1 cellular context compared by ENCODE assay signal in the genomic region with DNA sequence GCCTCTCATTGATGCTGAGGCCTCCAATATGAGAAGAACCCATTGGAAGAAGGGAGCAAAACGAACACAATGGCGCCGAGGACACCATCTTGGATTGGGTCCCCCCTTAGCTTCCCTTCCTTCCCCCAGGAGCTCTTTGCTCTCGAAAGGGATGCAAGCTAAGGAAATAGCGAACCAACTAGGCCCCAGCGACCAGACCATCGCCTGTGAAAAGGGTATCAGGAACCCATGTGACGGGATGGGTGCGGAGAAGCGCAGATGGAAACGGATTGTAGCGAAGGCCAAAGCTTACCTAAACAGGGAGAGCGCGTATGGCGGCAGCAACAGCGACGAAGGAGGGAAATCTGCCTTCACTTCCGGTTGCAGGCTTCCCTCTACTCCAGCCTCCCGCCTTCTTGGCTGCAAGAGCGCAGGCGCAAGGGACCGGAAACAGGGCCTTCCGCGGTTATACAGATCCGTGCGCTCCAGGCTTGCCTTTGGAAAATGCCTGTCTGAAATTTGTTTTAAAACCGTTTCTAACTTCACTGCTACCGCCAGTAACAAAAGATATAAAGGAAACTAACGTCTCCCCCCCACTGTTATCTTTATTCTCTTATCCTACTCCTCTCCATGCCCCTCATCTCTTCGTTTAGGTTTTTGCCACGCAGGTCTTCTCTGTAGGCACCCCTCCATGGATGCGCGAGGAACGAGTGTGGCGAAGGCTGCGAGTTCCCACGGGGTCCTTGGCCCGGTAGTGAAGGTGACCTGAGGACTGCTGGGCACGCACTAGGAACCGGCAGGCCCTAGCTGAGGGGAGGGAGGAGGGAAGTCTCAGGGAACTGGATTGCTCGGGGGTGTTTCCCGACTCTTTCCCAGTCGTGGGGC.
TF ChIP-seq lines count a peak whose summit lies in the region.

A gene (minus strand): TSS at position 346 of the 864 bp plus-strand sequence. CDS start 1,471 bp downstream, outside the sequence.

TF ChIP-seq in K562, 482 proteins besides CTCF, POLR2A, EP300 and RAD21 (continued from another document and continues in another):
- TF ChIP-seq, protein P1, sequence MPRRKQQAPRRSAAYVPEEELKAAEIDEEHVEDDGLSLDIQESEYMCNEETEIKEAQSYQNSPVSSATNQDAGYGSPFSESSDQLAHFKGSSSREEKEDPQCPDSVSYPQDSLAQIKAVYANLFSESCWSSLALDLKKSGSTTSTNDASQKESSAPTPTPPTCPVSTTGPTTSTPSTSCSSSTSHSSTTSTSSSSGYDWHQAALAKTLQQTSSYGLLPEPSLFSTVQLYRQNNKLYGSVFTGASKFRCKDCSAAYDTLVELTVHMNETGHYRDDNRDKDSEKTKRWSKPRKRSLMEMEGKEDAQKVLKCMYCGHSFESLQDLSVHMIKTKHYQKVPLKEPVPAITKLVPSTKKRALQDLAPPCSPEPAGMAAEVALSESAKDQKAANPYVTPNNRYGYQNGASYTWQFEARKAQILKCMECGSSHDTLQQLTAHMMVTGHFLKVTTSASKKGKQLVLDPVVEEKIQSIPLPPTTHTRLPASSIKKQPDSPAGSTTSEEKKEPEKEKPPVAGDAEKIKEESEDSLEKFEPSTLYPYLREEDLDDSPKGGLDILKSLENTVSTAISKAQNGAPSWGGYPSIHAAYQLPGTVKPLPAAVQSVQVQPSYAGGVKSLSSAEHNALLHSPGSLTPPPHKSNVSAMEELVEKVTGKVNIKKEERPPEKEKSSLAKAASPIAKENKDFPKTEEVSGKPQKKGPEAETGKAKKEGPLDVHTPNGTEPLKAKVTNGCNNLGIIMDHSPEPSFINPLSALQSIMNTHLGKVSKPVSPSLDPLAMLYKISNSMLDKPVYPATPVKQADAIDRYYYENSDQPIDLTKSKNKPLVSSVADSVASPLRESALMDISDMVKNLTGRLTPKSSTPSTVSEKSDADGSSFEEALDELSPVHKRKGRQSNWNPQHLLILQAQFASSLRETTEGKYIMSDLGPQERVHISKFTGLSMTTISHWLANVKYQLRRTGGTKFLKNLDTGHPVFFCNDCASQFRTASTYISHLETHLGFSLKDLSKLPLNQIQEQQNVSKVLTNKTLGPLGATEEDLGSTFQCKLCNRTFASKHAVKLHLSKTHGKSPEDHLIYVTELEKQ (CRISPR knock-in tag; IDR thresholded peaks at IDR 0.05): no peak
- TF ChIP-seq TRIM24 (IDR thresholded peaks at IDR 0.05) (peak in 1 of 2 experiments; percentile 92; a peak in 3 of 4 replicates), ZBED1 (IDR thresholded peaks at IDR 0.05) (0 out of 2 replicates have a peak, but pooled peaks have one; percentile 30), ZNF75A (CRISPR knock-in tag; IDR thresholded peaks at IDR 0.05) (peak; percentile 45; the same call in 1 of the 2 replicates), RUNX1 (IDR thresholded peaks at IDR 0.05; ENCODE audit: low read depth) (0 out of 2 replicates have a peak, but pooled peaks have one; percentile 22), ZNF124 (CRISPR knock-in tag; IDR thresholded peaks at IDR 0.05) (no peak), ZBTB17 (CRISPR knock-in tag; IDR thresholded peaks at IDR 0.05) (peak; percentile 77; the same call in 1 of the 2 replicates), L3MBTL2 (IDR thresholded peaks at IDR 0.05) (peak; percentile 94), NFYB (IDR thresholded peaks at IDR 0.05; ENCODE audit: extremely low read depth, insufficient read length) (peak; percentile 3), ZNF696 (CRISPR knock-in tag; conservative IDR thresholded peaks at IDR 0.05) (no peak), ZNF324 (CRISPR knock-in tag; IDR thresholded peaks at IDR 0.05) (no peak), ZNF311 (CRISPR knock-in tag; IDR thresholded peaks at IDR 0.05) (no peak), NELFE (IDR thresholded peaks at IDR 0.05; ENCODE audit: insufficient read depth, insufficient read length) (no peak), CREM (IDR thresholded peaks at IDR 0.05; ENCODE audit: low read depth) (peak; percentile 65; the same call in 1 of the 2 replicates), ZNF347 (CRISPR knock-in tag; IDR thresholded peaks at IDR 0.05; ENCODE audit: low read depth) (no peak), NCOR1 (IDR thresholded peaks at IDR 0.05) (peak; percentile 59), CEBPB (tag; IDR thresholded peaks at IDR 0.05) (no peak), JUN (IDR thresholded peaks at IDR 0.05; ENCODE audit: borderline replicate concordance, low read depth, low read length) (peak; percentile 9; the same call in 1 of the 2 replicates), JUN (CRISPR knock-in tag; IDR thresholded peaks at IDR 0.05; ENCODE audit: borderline replicate concordance) (peak; percentile 44; the same call in 1 of the 2 replicates), MTA2 (IDR thresholded peaks at IDR 0.05; ENCODE audit: low read depth) (peak; percentile 34; the same call in 1 of the 2 replicates), ZNF408 (CRISPR knock-in tag; IDR thresholded peaks at IDR 0.05; ENCODE audit: low read depth) (no peak), PHB (CRISPR knock-in tag; IDR thresholded peaks at IDR 0.05) (0 out of 2 replicates have a peak, but pooled peaks have one; percentile 66), POLR2AphosphoS2 (IDR thresholded peaks at IDR 0.05; ENCODE audit: low read length) (no peak), CHD1 (IDR thresholded peaks at IDR 0.05; ENCODE audit: low read length) (peak; percentile 34), NR4A1 (CRISPR knock-in tag; IDR thresholded peaks at IDR 0.05) (peak; percentile 65; the same call in 1 of the 2 replicates), NR4A1 (tag; IDR thresholded peaks at IDR 0.05) (peak; percentile 73; the same call in 1 of the 2 replicates), KLF16 (IDR thresholded peaks at IDR 0.05) (no peak), ZBTB7A (IDR thresholded peaks at IDR 0.05; ENCODE audit: borderline replicate concordance, control insufficient read depth, low read depth, low read length) (no peak), FIP1L1 (IDR thresholded peaks at IDR 0.05; ENCODE audit: low read depth, low read length, poor library complexity, severe bottlenecking) (no peak), ZNF431 (CRISPR knock-in tag; IDR thresholded peaks at IDR 0.05) (no peak), EHMT2 (IDR thresholded peaks at IDR 0.05) (peak; percentile 58; the same call in 1 of the 2 replicates), ZNF436 (CRISPR knock-in tag; IDR thresholded peaks at IDR 0.05) (peak; percentile 80; the same call in 1 of the 2 replicates), GATAD2A (IDR thresholded peaks at IDR 0.05) (peak; percentile 95), DDX20 (tag; IDR thresholded peaks at IDR 0.05; ENCODE audit: low read depth) (no peak), ZNF316 (IDR thresholded peaks at IDR 0.05) (peak; percentile 73), ZNF217 (CRISPR knock-in tag; IDR thresholded peaks at IDR 0.05) (no peak), JUNB (CRISPR knock-in tag; conservative IDR thresholded peaks at IDR 0.05) (no peak), ZNF175 (CRISPR knock-in tag; IDR thresholded peaks at IDR 0.05; ENCODE audit: low read depth) (no peak)
- TF ChIP-seq, protein P2, sequence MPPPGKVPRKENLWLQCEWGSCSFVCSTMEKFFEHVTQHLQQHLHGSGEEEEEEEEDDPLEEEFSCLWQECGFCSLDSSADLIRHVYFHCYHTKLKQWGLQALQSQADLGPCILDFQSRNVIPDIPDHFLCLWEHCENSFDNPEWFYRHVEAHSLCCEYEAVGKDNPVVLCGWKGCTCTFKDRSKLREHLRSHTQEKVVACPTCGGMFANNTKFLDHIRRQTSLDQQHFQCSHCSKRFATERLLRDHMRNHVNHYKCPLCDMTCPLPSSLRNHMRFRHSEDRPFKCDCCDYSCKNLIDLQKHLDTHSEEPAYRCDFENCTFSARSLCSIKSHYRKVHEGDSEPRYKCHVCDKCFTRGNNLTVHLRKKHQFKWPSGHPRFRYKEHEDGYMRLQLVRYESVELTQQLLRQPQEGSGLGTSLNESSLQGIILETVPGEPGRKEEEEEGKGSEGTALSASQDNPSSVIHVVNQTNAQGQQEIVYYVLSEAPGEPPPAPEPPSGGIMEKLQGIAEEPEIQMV (tag; conservative IDR thresholded peaks at IDR 0.05; ENCODE audit: low read depth): no peak
- TF ChIP-seq, protein P3, sequence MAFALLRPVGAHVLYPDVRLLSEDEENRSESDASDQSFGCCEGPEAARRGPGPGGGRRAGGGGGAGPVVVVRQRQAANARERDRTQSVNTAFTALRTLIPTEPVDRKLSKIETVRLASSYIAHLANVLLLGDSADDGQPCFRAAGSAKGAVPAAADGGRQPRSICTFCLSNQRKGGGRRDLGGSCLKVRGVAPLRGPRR (CRISPR knock-in tag; IDR thresholded peaks at IDR 0.05): peak; percentile 67
- TF ChIP-seq, protein P4, sequence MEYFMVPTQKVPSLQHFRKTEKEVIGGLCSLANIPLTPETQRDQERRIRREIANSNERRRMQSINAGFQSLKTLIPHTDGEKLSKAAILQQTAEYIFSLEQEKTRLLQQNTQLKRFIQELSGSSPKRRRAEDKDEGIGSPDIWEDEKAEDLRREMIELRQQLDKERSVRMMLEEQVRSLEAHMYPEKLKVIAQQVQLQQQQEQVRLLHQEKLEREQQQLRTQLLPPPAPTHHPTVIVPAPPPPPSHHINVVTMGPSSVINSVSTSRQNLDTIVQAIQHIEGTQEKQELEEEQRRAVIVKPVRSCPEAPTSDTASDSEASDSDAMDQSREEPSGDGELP (CRISPR knock-in tag; IDR thresholded peaks at IDR 0.05; ENCODE audit: borderline replicate concordance): peak; percentile 72
- TF ChIP-seq, protein P5, sequence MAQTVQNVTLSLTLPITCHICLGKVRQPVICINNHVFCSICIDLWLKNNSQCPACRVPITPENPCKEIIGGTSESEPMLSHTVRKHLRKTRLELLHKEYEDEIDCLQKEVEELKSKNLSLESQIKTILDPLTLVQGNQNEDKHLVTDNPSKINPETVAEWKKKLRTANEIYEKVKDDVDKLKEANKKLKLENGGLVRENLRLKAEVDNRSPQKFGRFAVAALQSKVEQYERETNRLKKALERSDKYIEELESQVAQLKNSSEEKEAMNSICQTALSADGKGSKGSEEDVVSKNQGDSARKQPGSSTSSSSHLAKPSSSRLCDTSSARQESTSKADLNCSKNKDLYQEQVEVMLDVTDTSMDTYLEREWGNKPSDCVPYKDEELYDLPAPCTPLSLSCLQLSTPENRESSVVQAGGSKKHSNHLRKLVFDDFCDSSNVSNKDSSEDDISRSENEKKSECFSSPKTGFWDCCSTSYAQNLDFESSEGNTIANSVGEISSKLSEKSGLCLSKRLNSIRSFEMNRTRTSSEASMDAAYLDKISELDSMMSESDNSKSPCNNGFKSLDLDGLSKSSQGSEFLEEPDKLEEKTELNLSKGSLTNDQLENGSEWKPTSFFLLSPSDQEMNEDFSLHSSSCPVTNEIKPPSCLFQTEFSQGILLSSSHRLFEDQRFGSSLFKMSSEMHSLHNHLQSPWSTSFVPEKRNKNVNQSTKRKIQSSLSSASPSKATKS (CRISPR knock-in tag; IDR thresholded peaks at IDR 0.05): peak; percentile 17; the same call in 1 of the 2 replicates
- TF ChIP-seq, protein P6, sequence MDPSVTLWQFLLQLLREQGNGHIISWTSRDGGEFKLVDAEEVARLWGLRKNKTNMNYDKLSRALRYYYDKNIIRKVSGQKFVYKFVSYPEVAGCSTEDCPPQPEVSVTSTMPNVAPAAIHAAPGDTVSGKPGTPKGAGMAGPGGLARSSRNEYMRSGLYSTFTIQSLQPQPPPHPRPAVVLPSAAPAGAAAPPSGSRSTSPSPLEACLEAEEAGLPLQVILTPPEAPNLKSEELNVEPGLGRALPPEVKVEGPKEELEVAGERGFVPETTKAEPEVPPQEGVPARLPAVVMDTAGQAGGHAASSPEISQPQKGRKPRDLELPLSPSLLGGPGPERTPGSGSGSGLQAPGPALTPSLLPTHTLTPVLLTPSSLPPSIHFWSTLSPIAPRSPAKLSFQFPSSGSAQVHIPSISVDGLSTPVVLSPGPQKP (CRISPR knock-in tag; IDR thresholded peaks at IDR 0.05): 0 out of 2 replicates have a peak, but pooled peaks have one; percentile 62
- TF ChIP-seq, protein P7, sequence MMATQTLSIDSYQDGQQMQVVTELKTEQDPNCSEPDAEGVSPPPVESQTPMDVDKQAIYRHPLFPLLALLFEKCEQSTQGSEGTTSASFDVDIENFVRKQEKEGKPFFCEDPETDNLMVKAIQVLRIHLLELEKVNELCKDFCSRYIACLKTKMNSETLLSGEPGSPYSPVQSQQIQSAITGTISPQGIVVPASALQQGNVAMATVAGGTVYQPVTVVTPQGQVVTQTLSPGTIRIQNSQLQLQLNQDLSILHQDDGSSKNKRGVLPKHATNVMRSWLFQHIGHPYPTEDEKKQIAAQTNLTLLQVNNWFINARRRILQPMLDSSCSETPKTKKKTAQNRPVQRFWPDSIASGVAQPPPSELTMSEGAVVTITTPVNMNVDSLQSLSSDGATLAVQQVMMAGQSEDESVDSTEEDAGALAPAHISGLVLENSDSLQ (IDR thresholded peaks at IDR 0.05): no peak
- TF ChIP-seq, protein P8, sequence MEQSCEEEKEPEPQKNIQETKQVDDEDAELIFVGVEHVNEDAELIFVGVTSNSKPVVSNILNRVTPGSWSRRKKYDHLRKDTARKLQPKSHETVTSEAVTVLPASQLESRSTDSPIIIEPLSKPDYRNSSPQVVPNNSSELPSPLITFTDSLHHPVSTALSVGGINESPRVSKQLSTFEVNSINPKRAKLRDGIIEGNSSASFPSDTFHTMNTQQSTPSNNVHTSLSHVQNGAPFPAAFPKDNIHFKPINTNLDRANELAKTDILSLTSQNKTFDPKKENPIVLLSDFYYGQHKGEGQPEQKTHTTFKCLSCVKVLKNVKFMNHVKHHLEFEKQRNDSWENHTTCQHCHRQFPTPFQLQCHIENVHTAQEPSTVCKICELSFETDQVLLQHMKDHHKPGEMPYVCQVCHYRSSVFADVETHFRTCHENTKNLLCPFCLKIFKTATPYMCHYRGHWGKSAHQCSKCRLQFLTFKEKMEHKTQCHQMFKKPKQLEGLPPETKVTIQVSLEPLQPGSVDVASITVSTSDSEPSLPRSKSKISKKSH (CRISPR knock-in tag; IDR thresholded peaks at IDR 0.05): no peak
- TF ChIP-seq, protein P9, sequence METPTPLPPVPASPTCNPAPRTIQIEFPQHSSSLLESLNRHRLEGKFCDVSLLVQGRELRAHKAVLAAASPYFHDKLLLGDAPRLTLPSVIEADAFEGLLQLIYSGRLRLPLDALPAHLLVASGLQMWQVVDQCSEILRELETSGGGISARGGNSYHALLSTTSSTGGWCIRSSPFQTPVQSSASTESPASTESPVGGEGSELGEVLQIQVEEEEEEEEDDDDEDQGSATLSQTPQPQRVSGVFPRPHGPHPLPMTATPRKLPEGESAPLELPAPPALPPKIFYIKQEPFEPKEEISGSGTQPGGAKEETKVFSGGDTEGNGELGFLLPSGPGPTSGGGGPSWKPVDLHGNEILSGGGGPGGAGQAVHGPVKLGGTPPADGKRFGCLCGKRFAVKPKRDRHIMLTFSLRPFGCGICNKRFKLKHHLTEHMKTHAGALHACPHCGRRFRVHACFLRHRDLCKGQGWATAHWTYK (CRISPR knock-in tag; IDR thresholded peaks at IDR 0.05): peak; percentile 36; the same call in 1 of the 2 replicates
- TF ChIP-seq, protein P10, sequence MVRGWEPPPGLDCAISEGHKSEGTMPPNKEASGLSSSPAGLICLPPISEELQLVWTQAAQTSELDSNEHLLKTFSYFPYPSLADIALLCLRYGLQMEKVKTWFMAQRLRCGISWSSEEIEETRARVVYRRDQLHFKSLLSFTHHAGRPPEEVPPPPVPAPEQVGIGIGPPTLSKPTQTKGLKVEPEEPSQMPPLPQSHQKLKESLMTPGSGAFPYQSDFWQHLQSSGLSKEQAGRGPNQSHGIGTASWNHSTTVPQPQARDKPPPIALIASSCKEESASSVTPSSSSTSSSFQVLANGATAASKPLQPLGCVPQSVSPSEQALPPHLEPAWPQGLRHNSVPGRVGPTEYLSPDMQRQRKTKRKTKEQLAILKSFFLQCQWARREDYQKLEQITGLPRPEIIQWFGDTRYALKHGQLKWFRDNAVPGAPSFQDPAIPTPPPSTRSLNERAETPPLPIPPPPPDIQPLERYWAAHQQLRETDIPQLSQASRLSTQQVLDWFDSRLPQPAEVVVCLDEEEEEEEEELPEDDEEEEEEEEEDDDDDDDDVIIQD (CRISPR knock-in tag; IDR thresholded peaks at IDR 0.05): no peak; the same call in 1 of the 2 replicates
